1 cellular context compared by ENCODE assay signal in genomic region chr3:127590593-127591477, GRCh38.
A peak's percentile ranks its signal among the peaks of the same experiment; 100 is the strongest.
TF ChIP-seq lines count a peak whose summit lies in the region.

Gene TPRA1, minus strand, starts transcription at chr3:127590733. Its CDS starts 10,587 bp downstream, at chr3:127580146.

TF ChIP-seq in WTC11, 78 proteins besides CTCF, POLR2A, EP300 and RAD21 (continued from another document):
- peak; percentile 66 for TF ChIP-seq MAX (CRISPR knock-in tag; IDR thresholded peaks at IDR 0.05)
